8 cellular contexts compared by ENCODE assay signal in genomic region chr16:30193615-30194014, GRCh38. TPM values are rescaled to one million over a fixed set of nuclear protein-coding genes. Genes with fewer than 3 reads are reported as not detected.
DNase-seq lines count a peak whose midpoint lies in the region; ATAC-seq, FAIRE-seq and TF ChIP-seq lines count a peak whose summit lies in the region.
"Not testable (repeated sequence)": the region's sequence is repeated elsewhere in the genome, so short reads cannot be mapped to it uniquely, and the experiment has no call there.

TSS of gene BOLA2B (minus strand) at chr16:30193666. CDS start at chr16:30193595, 71 bp downstream.
TSS of gene SLX1A (plus strand) at chr16:30193875. CDS start at chr16:30194085, 210 bp downstream.

- ATAC-seq in CD4-positive, alpha-beta T cell (ENCODE audit: poor library complexity) = peak; percentile 83
- peak; percentile 88 for ATAC-seq in GM19395 (IDR thresholded peaks at IDR 0.05; ENCODE audit: unreplicated experiment)
- ATAC-seq in HG02884 (IDR thresholded peaks at IDR 0.05; ENCODE audit: unreplicated experiment) = peak; percentile 86
- ATAC-seq in activated CD8-positive, alpha-beta memory T cell treated with anti-CD3 and anti-CD28 coated beads, Interleukin-2, amount 10 ng/mL, durations not matched to agents 7 days and 5 days = peak; percentile 88
- peak; percentile 96 for ATAC-seq in lung (ENCODE audit: insufficient read depth, low FRiP score)

- FAIRE-seq in small intestine (lab: Jason Lieb, UNC) = not testable (repeated sequence)

- H3K36me3 Mint-ChIP-seq in CD4-positive, alpha-beta T cell (ENCODE audit: low read depth); activated CD8-positive, alpha-beta memory T cell treated with anti-CD3 and anti-CD28 coated beads, Interleukin-2, amount 10 ng/mL, durations not matched to agents 7 days and 5 days: not testable (repeated sequence)

- WGBS in esophagus, 2 donors = no CpG with 5 or more reads among the region's 34 CpGs
- WGBS in lung, 2 donors = no CpG with 5 or more reads among the region's 34 CpGs
- WGBS in small intestine, 3 donors = no CpG with 5 or more reads among the region's 34 CpGs

- H3K27me3 Mint-ChIP-seq in CD4-positive, alpha-beta T cell; activated CD8-positive, alpha-beta memory T cell treated with anti-CD3 and anti-CD28 coated beads, Interleukin-2, amount 10 ng/mL, durations not matched to agents 7 days and 5 days: not testable (repeated sequence)

- peak within 1 kb of the TSS; percentile 45 for H3K4me3 ChIP-seq in Jurkat, Clone E6-1 (ENCODE audit: low read length)
- H3K4me3 ChIP-seq in esophagus (ENCODE audit: low read depth in 1 of 2, low read length in 2 of 2) = peak within 1 kb of the TSS; percentile 20 to 26
- not testable (repeated sequence) for H3K4me3 ChIP-seq in lung
- H3K4me3 ChIP-seq in small intestine (ENCODE audit: low read depth in 1 of 2, low read length in 2 of 2) = peak within 1 kb of the TSS in 1 of 2 donors; percentile 48

- H3K9me3 ChIP-seq in CD4-positive, alpha-beta T cell (ENCODE audit: control insufficient read depth, low read length); esophagus (ENCODE audit: control insufficient read depth in 2 of 2, insufficient read depth in 1 of 2, low read depth in 1 of 2, low read length in 1 of 2); lung (ENCODE audit: control insufficient read depth in 2 of 2, insufficient read depth in 1 of 2, low read length in 1 of 2); small intestine (ENCODE audit: control insufficient read depth, low read depth): not testable (repeated sequence)

- H3K36me3 ChIP-seq in esophagus (ENCODE audit: control insufficient read depth in 2 of 2, insufficient read depth in 2 of 2, low read length in 1 of 2); lung (ENCODE audit: control insufficient read depth in 2 of 2, insufficient read depth in 2 of 2, low read length in 2 of 2); small intestine (ENCODE audit: control insufficient read depth in 2 of 2, insufficient read depth in 2 of 2, low read length in 2 of 2): not testable (repeated sequence)

- not testable (repeated sequence) for TF ChIP-seq CTCF in CD4-positive, alpha-beta T cell (IDR thresholded peaks at IDR 0.05); lung (IDR thresholded peaks at IDR 0.05; ENCODE audit: control extremely low read depth, extremely low read depth)

- CTCF ChIA-PET in CD4-positive, alpha-beta T cell (lab: Charles Lee); activated CD8-positive, alpha-beta memory T cell treated with anti-CD3 and anti-CD28 coated beads, Interleukin-2, amount 10 ng/mL, durations not matched to agents 7 days and 5 days (lab: Charles Lee): not testable (repeated sequence)

- not testable (repeated sequence) for H3K27ac Mint-ChIP-seq in CD4-positive, alpha-beta T cell; activated CD8-positive, alpha-beta memory T cell treated with anti-CD3 and anti-CD28 coated beads, Interleukin-2, amount 10 ng/mL, durations not matched to agents 7 days and 5 days

- not testable (repeated sequence) for H3K4me3 Mint-ChIP-seq in CD4-positive, alpha-beta T cell; activated CD8-positive, alpha-beta memory T cell treated with anti-CD3 and anti-CD28 coated beads, Interleukin-2, amount 10 ng/mL, durations not matched to agents 7 days and 5 days

- H3K9me3 Mint-ChIP-seq in CD4-positive, alpha-beta T cell; activated CD8-positive, alpha-beta memory T cell treated with anti-CD3 and anti-CD28 coated beads, Interleukin-2, amount 10 ng/mL, durations not matched to agents 7 days and 5 days (ENCODE audit: low read depth): not testable (repeated sequence)

- H3K27me3 ChIP-seq in CD4-positive, alpha-beta T cell (ENCODE audit: control insufficient read depth, insufficient read depth, low read length); esophagus (ENCODE audit: control insufficient read depth in 1 of 2, insufficient read depth in 2 of 2, low read length in 2 of 2); lung (ENCODE audit: control insufficient read depth, insufficient read depth); small intestine (ENCODE audit: control insufficient read depth in 2 of 2, insufficient read depth in 2 of 2, low read length in 2 of 2): not testable (repeated sequence)

- H3K4me1 Mint-ChIP-seq in CD4-positive, alpha-beta T cell (ENCODE audit: low read depth); activated CD8-positive, alpha-beta memory T cell treated with anti-CD3 and anti-CD28 coated beads, Interleukin-2, amount 10 ng/mL, durations not matched to agents 7 days and 5 days: not testable (repeated sequence)

- not testable (repeated sequence) for H3K4me1 ChIP-seq in esophagus (ENCODE audit: control insufficient read depth in 2 of 2, insufficient read depth in 2 of 2, low read length in 1 of 2); lung (ENCODE audit: control insufficient read depth in 2 of 2, insufficient read depth in 2 of 2, low read length in 2 of 2); small intestine (ENCODE audit: control insufficient read depth in 2 of 2, insufficient read depth in 1 of 2, low read depth in 1 of 2, low read length in 1 of 2)

- intact Hi-C loops in CD4-positive, alpha-beta T cell (cut with DNase I, micrococcal nuclease) = not testable (repeated sequence)

- DNase-seq in CD4-positive, alpha-beta T cell; Jurkat, Clone E6-1 (ENCODE audit: low read depth, low spot score); activated CD8-positive, alpha-beta memory T cell treated with anti-CD3 and anti-CD28 coated beads, Interleukin-2, amount 10 ng/mL, durations not matched to agents 7 days and 5 days; lung (ENCODE audit: low spot score); small intestine: not testable (repeated sequence)

- POLR2A ChIA-PET in CD4-positive, alpha-beta T cell (lab: Charles Lee) = not testable (repeated sequence)

- H3K27ac ChIP-seq in CD4-positive, alpha-beta T cell (ENCODE audit: low read depth, low read length); esophagus (ENCODE audit: low read depth in 2 of 2, low read length in 1 of 2): not testable (repeated sequence)
- peak within 1 kb of the TSS in 1 of 2 donors; percentile 29 for H3K27ac ChIP-seq in lung (ENCODE audit: low read depth in 1 of 2, low read length in 1 of 2)
- peak within 1 kb of the TSS; percentile 65 to 81 for H3K27ac ChIP-seq in small intestine (ENCODE audit: low read depth in 1 of 2, low read length in 1 of 2)

RNA-seq across cellular contexts. Expression of gene BOLA2B, which starts in this region (rescaled TPM):
- 10 to 100 TPM; 41.3 to 46.3 TPM for total RNA-seq in CD4-positive, alpha-beta T cell
- 501 TPM for polyA plus RNA-seq in Jurkat, Clone E6-1 (2012; ENCODE audit: insufficient read depth, insufficient read length)
- total RNA-seq in activated CD8-positive, alpha-beta memory T cell treated with anti-CD3 and anti-CD28 coated beads, Interleukin-2, amount 10 ng/mL, durations not matched to agents 7 days and 5 days = 100 to 1,000 TPM; 210 to 238 TPM
- polyA plus RNA-seq in esophagus = 100 to 1,000 TPM; 195 to 283 TPM
- 100 to 1,000 TPM in 1 of 2 donors, 1 to 10 TPM in 1; 9.8 to 111 TPM for total RNA-seq in lung
- polyA plus RNA-seq in lung = 100 to 1,000 TPM; 253 to 320 TPM
- polyA plus RNA-seq in small intestine = 100 to 1,000 TPM; 365 to 614 (median 391) TPM

RNA-seq across cellular contexts. Expression of gene SLX1A, which starts in this region (rescaled TPM):
- 10 to 100 TPM; 18.4 to 28.0 TPM for total RNA-seq in CD4-positive, alpha-beta T cell
- polyA plus RNA-seq in Jurkat, Clone E6-1 (2012; ENCODE audit: insufficient read depth, insufficient read length) = 109 TPM
- total RNA-seq in activated CD8-positive, alpha-beta memory T cell treated with anti-CD3 and anti-CD28 coated beads, Interleukin-2, amount 10 ng/mL, durations not matched to agents 7 days and 5 days = 100 to 1,000 TPM; 109 to 121 TPM
- polyA plus RNA-seq in esophagus = 10 to 100 TPM; 44.9 to 48.2 TPM
- 10 to 100 TPM; 24.0 to 96.0 TPM for total RNA-seq in lung
- polyA plus RNA-seq in lung = 10 to 100 TPM; 63.4 to 86.8 TPM
- polyA plus RNA-seq in small intestine = 100 to 1,000 TPM in 2 of 3 donors, 10 to 100 TPM in 1; 77.2 to 318 (median 287) TPM
